In the genomic region with DNA sequence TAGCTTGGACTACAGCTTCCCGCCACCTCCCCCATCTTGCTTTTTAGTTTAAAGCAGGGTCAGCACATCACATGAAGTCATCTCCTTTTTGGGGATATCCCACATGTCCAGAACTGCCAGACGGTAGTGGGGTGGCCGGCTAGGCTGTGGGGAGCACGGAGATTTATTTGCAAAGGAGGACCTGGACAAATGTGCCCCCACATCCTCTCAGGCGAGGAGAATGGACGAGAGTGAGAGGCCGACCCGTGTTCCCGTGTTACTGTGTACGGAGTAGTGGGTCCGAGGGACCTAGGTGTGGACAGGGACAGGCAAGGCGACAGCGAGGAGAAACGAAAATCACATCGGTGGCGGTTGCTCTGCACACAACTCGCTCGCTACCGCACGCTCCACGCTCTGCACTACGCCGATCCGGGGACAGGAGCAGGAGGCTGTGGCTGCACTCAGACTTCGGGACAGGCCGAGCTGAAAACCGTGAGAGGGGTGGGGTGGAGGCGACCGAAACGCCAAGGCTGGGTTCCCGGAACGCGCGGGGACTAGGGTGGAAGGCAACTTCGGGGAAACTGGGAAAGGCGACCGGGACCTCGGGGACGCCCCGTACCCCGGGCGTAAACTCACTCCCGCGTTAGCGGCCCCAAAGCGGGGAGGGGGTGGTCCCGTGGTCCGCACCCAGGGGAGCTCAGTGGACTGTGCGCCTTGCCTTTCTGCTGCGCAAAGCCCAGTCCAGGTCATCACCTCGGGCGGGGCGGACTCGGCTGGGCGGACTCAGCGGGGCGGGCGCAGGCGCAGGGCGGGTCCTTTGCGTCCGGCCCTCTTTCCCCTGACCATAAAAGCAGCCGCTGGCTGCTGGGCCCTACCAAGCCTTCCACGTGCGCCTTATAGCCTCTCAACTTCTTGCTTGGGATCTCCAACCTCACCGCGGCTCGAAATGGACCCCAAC, we compare ENCODE assay signal across 8 cellular contexts. TPM values are rescaled to one million over a fixed set of nuclear protein-coding genes. Genes with fewer than 3 reads are reported as not detected.
DNase-seq lines count a peak whose midpoint lies in the region; ATAC-seq, FAIRE-seq and TF ChIP-seq lines count a peak whose summit lies in the region.

A gene (plus strand): TSS at position 853 of the 937 bp plus-strand sequence. CDS start 73 bp downstream, at position 926.

- intact Hi-C loops in endothelial cell of umbilical vein (cut with micrococcal nuclease) = loop anchor here (2.0 kb wide), 1 partner anchor 45 kb away; a partner anchor contains a TSS

- CTCF ChIA-PET in AG04449 (lab: Yijun Ruan, JAX) (no interaction called here), endothelial cell of umbilical vein (lab: Charles Lee) (interaction anchor here (1.0 to 1.3 kb wide), 5 partner anchors 15 to 63 kb away, joined by 3 to 5 read pairs (median 4); a partner anchor contains a TSS)

- peak; percentile 85 for FAIRE-seq in endothelial cell of umbilical vein (lab: Jason Lieb, UNC)

- peak within 1 kb of the TSS; percentile 84 for H2AFZ ChIP-seq in endothelial cell of umbilical vein (ENCODE audit: low read depth, low read length)

- dilution Hi-C loops in endothelial cell of umbilical vein (cut with MboI; ENCODE audit: extremely low pct_ligation_motif_present, low sequenced_read_pairs) = no loop called here

- peak; percentile 53 for TF ChIP-seq POLR2A in endothelial cell of umbilical vein (IDR thresholded peaks at IDR 0.05; ENCODE audit: low read depth, low read length)

- H3K4me3 ChIP-seq in AG04449 (ENCODE audit: low read depth, low read length) (peak within 1 kb of the TSS; percentile 54), endothelial cell of umbilical vein (replicated peaks in 1 of 3; ENCODE audit: insufficient read depth in 1 of 3, low read depth in 1 of 3, low read length in 3 of 3) (peak within 1 kb of the TSS in 2 of 3 experiments; percentile 38 to 48), mesodermal cell (ENCODE audit: extremely low read depth, insufficient read depth, low read length, poor library complexity, severe bottlenecking) (peak within 1 kb of the TSS; percentile 26)

- no peaks in the 10 kb centered on the region for H3K9me3 ChIP-seq in endothelial cell of umbilical vein (replicated peaks; ENCODE audit: control insufficient read depth, insufficient read depth, low read length)
- H3K9me3 ChIP-seq in mesodermal cell (ENCODE audit: control insufficient read depth, low read length) = no peaks in the 10 kb centered on the region

- peaks cover 34 to 44% of the 10 kb centered on the region in 2 experiments for H3K27me3 ChIP-seq in endothelial cell of umbilical vein (ENCODE audit: control insufficient read depth in 2 of 2, insufficient read depth in 2 of 2, low read length in 2 of 2)

- peaks cover 14% of the 10 kb centered on the region for H3K4me1 ChIP-seq in endothelial cell of umbilical vein (ENCODE audit: control insufficient read depth, extremely low read depth, insufficient read depth, low read length)
- peaks cover 7% of the 10 kb centered on the region for H3K4me1 ChIP-seq in mesodermal cell (ENCODE audit: control insufficient read depth, insufficient read depth, low read length, poor library complexity, severe bottlenecking)

- H3K27ac ChIP-seq in endothelial cell of umbilical vein (ENCODE audit: insufficient read depth, low read depth, low read length) = no peak within 1 kb of the TSS
- no peak within 1 kb of the TSS for H3K27ac ChIP-seq in mesodermal cell (ENCODE audit: low read depth, low read length, severe bottlenecking)

- H3K4me2 ChIP-seq in endothelial cell of umbilical vein (ENCODE audit: insufficient read depth, low read length) = peak within 1 kb of the TSS; percentile 70

- ATAC-seq in HG03108 (IDR thresholded peaks at IDR 0.05; ENCODE audit: unreplicated experiment) = no peak

- BruUV-seq in endothelial cell of umbilical vein (replicated peaks; lab: Mats Ljungman, UMichigan) = no TSS peak

- TF ChIP-seq CTCF in AG04449 (IDR thresholded peaks at IDR 0.05; ENCODE audit: insufficient read depth, low read length, missing control alignments) (no peak), endothelial cell of umbilical vein (IDR thresholded peaks at IDR 0.05; ENCODE audit: extremely low read depth in 1 of 2, insufficient read depth in 1 of 2, low read depth in 1 of 2, low read length in 2 of 2) (no peak)

- H4K20me1 ChIP-seq in endothelial cell of umbilical vein (replicated peaks; ENCODE audit: control insufficient read depth, extremely low read depth, insufficient read depth, low read length) = no peaks in the 10 kb centered on the region

- WGBS in mesodermal cell (ENCODE audit: insufficient coverage in 2 of 2), 2 experiments = 2% methylated on average over 56 to 62 of the region's 68 CpGs

- POLR2A ChIA-PET in AG04449 (lab: Yijun Ruan, JAX) = interaction anchor here (1.0 kb wide), 1 partner anchor 30 kb away, joined by 3 read pairs; a partner anchor contains a TSS
- POLR2A ChIA-PET in endothelial cell of umbilical vein (lab: Charles Lee) = interaction anchor here (1.1 kb wide), 1 partner anchor 12 kb away, joined by 4 read pairs; a partner anchor contains a TSS

- no peak for DNase-seq in AG04449 (ENCODE audit: low read depth, low spot score)
- DNase-seq in NCI-H460 (ENCODE audit: extremely low read depth, low read depth) = peak; percentile 49
- peak; percentile 28 for DNase-seq in endothelial cell of umbilical vein (ENCODE audit: low read depth, low spot score)
- DNase-seq in ureter (ENCODE audit: low spot score) = peak; percentile 83
- no peak for DNase-seq in cortex of kidney (lab: John Stamatoyannopoulos, UW)
- DNase-seq in UCSD-AML1 (lab: John Stamatoyannopoulos, UW; ENCODE audit: unreplicated experiment) = no peak

- H3K79me2 ChIP-seq in endothelial cell of umbilical vein (ENCODE audit: control insufficient read depth, insufficient read depth, low read length) = no peaks in the 10 kb centered on the region

- H3K36me3 ChIP-seq in endothelial cell of umbilical vein (ENCODE audit: control insufficient read depth in 2 of 2, extremely low read depth in 1 of 2, insufficient read depth in 2 of 2, low read length in 2 of 2) (no peaks in the 10 kb centered on the region), mesodermal cell (ENCODE audit: control insufficient read depth, insufficient read depth, low read length) (no peaks in the 10 kb centered on the region)

- H3K9me1 ChIP-seq in endothelial cell of umbilical vein (replicated peaks; ENCODE audit: control insufficient read depth, extremely low read depth, insufficient read depth, low read length) = no peaks in the 10 kb centered on the region

- H3K9ac ChIP-seq in endothelial cell of umbilical vein (replicated peaks; ENCODE audit: extremely low read depth, insufficient read depth, low read length) = no peak within 1 kb of the TSS

TF ChIP-seq in endothelial cell of umbilical vein, 7 proteins besides CTCF, POLR2A, EP300 and RAD21:
- TF ChIP-seq EZH2 (IDR thresholded peaks at IDR 0.05; ENCODE audit: borderline replicate concordance, low read depth, low read length, severe bottlenecking) (peak; percentile 61), POLR2AphosphoS5 (IDR thresholded peaks at IDR 0.05; ENCODE audit: insufficient read depth, low read depth, low read length) (no peak), FOS (IDR thresholded peaks at IDR 0.05; ENCODE audit: borderline replicate concordance, insufficient read depth, low read length) (no peak), JUN (IDR thresholded peaks at IDR 0.05; ENCODE audit: borderline replicate concordance, insufficient read depth, insufficient read length, low read depth) (no peak), MYC (IDR thresholded peaks at IDR 0.05; ENCODE audit: low read depth, low read length) (no peak)

RNA-seq across cellular contexts. Expression of the gene that starts here (rescaled TPM):
- total RNA-seq in NCI-H460 (2014; rRNA removed; shearing (Covaris generic)) = 19.4 and 32.8 TPM in 2 replicates
- 56.1 TPM in 1 of 2 replicates, not detected in the other for polyA plus RNA-seq in NCI-H460 (2014; cell fraction: nucleus; rRNA removed)
- 5.4 and 8.4 TPM in 2 replicates for total RNA-seq in endothelial cell of umbilical vein
- polyA plus RNA-seq in endothelial cell of umbilical vein = 2.3 and 6.5 TPM in 2 replicates
- 8.9 and 15.6 TPM in 2 replicates for polyA plus RNA-seq in endothelial cell of umbilical vein (2011; cell fraction: cytosol; rRNA removed)
- 3.3 and 3.7 TPM in 2 replicates for polyA plus RNA-seq in endothelial cell of umbilical vein (2011; cell fraction: nucleus; rRNA removed)
- 22.0 and 29.7 TPM in 2 replicates for polyA plus RNA-seq in endothelial cell of umbilical vein (2012)
- polyA minus RNA-seq in endothelial cell of umbilical vein = 3.8 TPM in 1 of 2 replicates, not detected in the other
- not detected for polyA minus RNA-seq in endothelial cell of umbilical vein (2011; cell fraction: cytosol; rRNA and poly(A)+ RNA removed)
- polyA minus RNA-seq in endothelial cell of umbilical vein (2011; cell fraction: nucleus; rRNA and poly(A)+ RNA removed) = not detected in 2 replicates
- polyA plus RNA-seq in mesodermal cell (2013, experiment 1 of 2) = not detected
- polyA plus RNA-seq in mesodermal cell (2013, experiment 2 of 2) = not detected
- total RNA-seq in ureter = 22.3 TPM

Comparison
In these comparisons a context has a peak if more than half of its experiments do, and no peak if none do; other contexts are left out.
1. DNase-seq: peak in NCI-H460 (single experiment), endothelial cell of umbilical vein (single experiment) and ureter (single experiment); none in AG04449 (single experiment), cortex of kidney (single experiment) and UCSD-AML1 (single experiment).
2. Peak in every context shown above with its lines, with median percentiles within 50 percentile points of each other: H3K4me3 ChIP-seq.